Comparison of ENCODE assay signal across 11 cellular contexts in the genomic region with DNA sequence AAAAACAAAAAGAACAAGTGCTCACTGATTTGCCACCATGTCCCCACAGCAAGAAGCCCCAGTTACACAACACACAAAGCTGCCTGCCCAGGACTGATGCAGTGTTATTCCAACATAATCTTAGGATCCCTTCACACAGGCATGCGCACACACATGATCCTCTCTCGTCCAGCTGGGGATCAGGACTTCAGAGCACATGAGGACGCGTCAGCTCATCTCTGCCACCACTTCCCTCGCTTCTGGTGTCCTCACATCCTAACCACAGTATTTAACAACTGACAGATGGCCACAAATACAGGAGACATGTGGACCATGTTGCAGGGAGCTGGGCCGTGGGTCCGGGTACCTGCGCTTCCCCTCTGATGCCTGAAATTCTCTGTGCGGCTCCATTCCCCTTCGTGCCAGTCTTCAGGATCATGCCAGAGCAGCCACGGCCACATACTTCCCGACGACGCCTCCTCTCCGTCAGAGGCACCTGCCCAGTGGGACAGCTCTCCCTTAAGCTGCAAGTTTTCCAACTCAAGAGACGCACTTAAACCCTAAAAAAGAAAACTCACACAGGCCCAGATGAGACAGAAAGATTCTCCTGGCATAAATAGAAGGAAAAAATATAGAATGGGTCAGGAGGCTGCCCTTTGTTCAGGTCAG.
DNase-seq lines count a peak whose midpoint lies in the region; ATAC-seq, FAIRE-seq and TF ChIP-seq lines count a peak whose summit lies in the region.
"Had no signal": no experiment of that assay in that cellular context is flagged by ENCODE, and none has a peak within 500 bp of the region (broad histone marks: within the 10 kb centered on the region; RNA-seq: fewer than 3 reads in every experiment).

No MANE protein-coding gene starts in this region.

- intact Hi-C loops in activated naive CD4-positive, alpha-beta T cell treated with anti-CD3 and anti-CD28 coated beads for 36 hours (cut with micrococcal nuclease) = no loop called here
- intact Hi-C loops in lower lobe of right lung (cut with DNase I) = no loop called here

- H3K9me3 ChIP-seq in WERI-Rb-1 (ENCODE audit: severe bottlenecking) = no peaks in the 10 kb centered on the region
- no peaks in the 10 kb centered on the region for H3K9me3 ChIP-seq in lower lobe of right lung
- no peaks in the 10 kb centered on the region for H3K9me3 ChIP-seq in suprapubic skin
- H3K9me3 ChIP-seq: ovary had no signal

- no peak for ATAC-seq in activated naive CD4-positive, alpha-beta T cell treated with anti-CD3 and anti-CD28 coated beads, Interleukin-2, amount 50 U/mL, for 72 hours
- ATAC-seq in lower lobe of right lung = peak in 1 of 2 donors; percentile 22

- no peak for FAIRE-seq in urothelium cell line (lab: Jason Lieb, UNC)

- peaks cover 1% of the 10 kb centered on the region for H3K36me3 Mint-ChIP-seq in activated naive CD4-positive, alpha-beta T cell treated with anti-CD3 and anti-CD28 coated beads for 36 hours (ENCODE audit: low read depth)
- no peaks in the 10 kb centered on the region for H3K36me3 Mint-ChIP-seq in activated naive CD4-positive, alpha-beta T cell treated with anti-CD3 and anti-CD28 coated beads, Interleukin-2, amount 50 U/mL, for 72 hours
- peaks cover 4% of the 10 kb centered on the region for H3K36me3 Mint-ChIP-seq in activated naive CD4-positive, alpha-beta T cell treated with anti-CD3 and anti-CD28 coated beads, Interleukin-2, amount 10 ng/mL, durations not matched to agents 7 days and 5 days

- H3K36me3 ChIP-seq in WERI-Rb-1 (no peaks in the 10 kb centered on the region), lower lobe of right lung (no peaks in the 10 kb centered on the region), suprapubic skin (no peaks in the 10 kb centered on the region)
- H3K36me3 ChIP-seq: ovary had no signal

- H3K27me3 ChIP-seq in WERI-Rb-1 (ENCODE audit: insufficient read depth, low read depth, severe bottlenecking) = no peaks in the 10 kb centered on the region
- H3K27me3 ChIP-seq in lower lobe of right lung (ENCODE audit: low read depth) = no peaks in the 10 kb centered on the region
- no peaks in the 10 kb centered on the region for H3K27me3 ChIP-seq in suprapubic skin
- H3K27me3 ChIP-seq: ovary had no signal

- H3K27me3 Mint-ChIP-seq in activated naive CD4-positive, alpha-beta T cell treated with anti-CD3 and anti-CD28 coated beads for 36 hours (ENCODE audit: low read depth) = no peaks in the 10 kb centered on the region
- H3K27me3 Mint-ChIP-seq in activated naive CD4-positive, alpha-beta T cell treated with anti-CD3 and anti-CD28 coated beads, Interleukin-2, amount 10 ng/mL, durations not matched to agents 7 days and 5 days = no peaks in the 10 kb centered on the region

- no peak overlapping the region for H3K4me3 Mint-ChIP-seq in activated naive CD4-positive, alpha-beta T cell treated with anti-CD3 and anti-CD28 coated beads for 36 hours
- H3K4me3 Mint-ChIP-seq in activated naive CD4-positive, alpha-beta T cell treated with anti-CD3 and anti-CD28 coated beads, Interleukin-2, amount 10 ng/mL, durations not matched to agents 7 days and 5 days = no peak overlapping the region

- no peak for TF ChIP-seq EP300 in suprapubic skin (IDR thresholded peaks at IDR 0.05)

- H3K27ac ChIP-seq in WERI-Rb-1 = peak overlapping the region; percentile 59
- peak overlapping the region; percentile 41 for H3K27ac ChIP-seq in lower lobe of right lung
- peak overlapping the region; percentile 69 for H3K27ac ChIP-seq in suprapubic skin
- H3K27ac ChIP-seq: ovary had no signal

- H3K4me1 ChIP-seq in lower lobe of right lung = peaks cover 54% of the 10 kb centered on the region
- peaks cover 69% of the 10 kb centered on the region for H3K4me1 ChIP-seq in suprapubic skin

- CTCF ChIA-PET in activated naive CD4-positive, alpha-beta T cell treated with anti-CD3 and anti-CD28 coated beads for 36 hours (lab: Charles Lee) = interaction anchor here (1.3 to 1.6 kb wide), 2 partner anchors 11 to 16 kb away, joined by 3 to 4 read pairs; no protein-coding TSS in a partner anchor
- CTCF ChIA-PET in activated naive CD4-positive, alpha-beta T cell treated with anti-CD3 and anti-CD28 coated beads, Interleukin-2, amount 10 ng/mL, durations not matched to agents 7 days and 5 days (lab: Charles Lee) = interaction anchor here (1.1 kb wide), 1 partner anchor 12 kb away, joined by 3 read pairs; no protein-coding TSS in a partner anchor

- no peak overlapping the region for H3K4me3 ChIP-seq in WERI-Rb-1 (ENCODE audit: low read depth, low read length)
- H3K4me3 ChIP-seq in lower lobe of right lung = no peak overlapping the region
- H3K4me3 ChIP-seq in suprapubic skin = no peak overlapping the region
- H3K4me3 ChIP-seq: ovary had no signal

- 72% methylated on average over 16 of the region's 16 CpGs for WGBS in suprapubic skin

- peak overlapping the region; percentile 28 for H3K27ac Mint-ChIP-seq in activated naive CD4-positive, alpha-beta T cell treated with anti-CD3 and anti-CD28 coated beads for 36 hours
- peak overlapping the region in 1 of 2 donors; percentile 73 for H3K27ac Mint-ChIP-seq in activated naive CD4-positive, alpha-beta T cell treated with anti-CD3 and anti-CD28 coated beads, Interleukin-2, amount 50 U/mL, for 72 hours
- no peak overlapping the region for H3K27ac Mint-ChIP-seq in activated naive CD4-positive, alpha-beta T cell treated with anti-CD3 and anti-CD28 coated beads, Interleukin-2, amount 10 ng/mL, durations not matched to agents 7 days and 5 days
- H3K27ac Mint-ChIP-seq: activated T-helper 2 cell treated with anti-CD3 and anti-CD28 coated beads, Interferon-gamma antibody, Interleukin-2, Interleukin-4, amounts not matched to agents 10 μg/mL and 5 μg/mL and 100 μg/mL, durations not matched to agents 14 hours and 24 hours and 36 hours had no signal

- TF ChIP-seq CTCF in WERI-Rb-1 (IDR thresholded peaks at IDR 0.05; ENCODE audit: low read depth, low read length) = no peak
- TF ChIP-seq CTCF in lower lobe of right lung (IDR thresholded peaks at IDR 0.05) = no peak
- TF ChIP-seq CTCF in suprapubic skin (IDR thresholded peaks at IDR 0.05) = no peak

- H3K9me3 Mint-ChIP-seq in activated naive CD4-positive, alpha-beta T cell treated with anti-CD3 and anti-CD28 coated beads for 36 hours = no peaks in the 10 kb centered on the region
- no peaks in the 10 kb centered on the region for H3K9me3 Mint-ChIP-seq in activated naive CD4-positive, alpha-beta T cell treated with anti-CD3 and anti-CD28 coated beads, Interleukin-2, amount 50 U/mL, for 72 hours
- H3K9me3 Mint-ChIP-seq in activated naive CD4-positive, alpha-beta T cell treated with anti-CD3 and anti-CD28 coated beads, Interleukin-2, amount 10 ng/mL, durations not matched to agents 7 days and 5 days = no peaks in the 10 kb centered on the region
- H3K9me3 Mint-ChIP-seq: activated T-helper 2 cell treated with anti-CD3 and anti-CD28 coated beads, Interferon-gamma antibody, Interleukin-2, Interleukin-4, amounts not matched to agents 10 μg/mL and 5 μg/mL and 100 μg/mL, durations not matched to agents 14 hours and 24 hours and 36 hours had no signal

- no peak for DNase-seq in activated naive CD4-positive, alpha-beta T cell treated with anti-CD3 and anti-CD28 coated beads for 36 hours
- DNase-seq in activated naive CD4-positive, alpha-beta T cell treated with anti-CD3 and anti-CD28 coated beads, Interleukin-2, amount 50 U/mL, for 72 hours (ENCODE audit: low spot score in 2 of 2) = no peak
- peak; percentile 90 for DNase-seq in WERI-Rb-1
- DNase-seq in lower lobe of right lung = no peak
- peak in 1 of 2 donors; percentile 58 for DNase-seq in suprapubic skin (ENCODE audit: low spot score in 2 of 2)
- DNase-seq in urothelium cell line (ENCODE audit: low spot score) = no peak
- DNase-seq in activated naive CD4-positive, alpha-beta T cell treated with anti-CD3 and anti-CD28 coated beads, Interleukin-2, amount 10 ng/mL, durations not matched to agents 7 days and 5 days = no peak
- no peak for DNase-seq in HuH-7.5 (ENCODE audit: low spot score)
- DNase-seq: NCI-H1048, ovary had no signal

- H3K4me1 Mint-ChIP-seq in activated naive CD4-positive, alpha-beta T cell treated with anti-CD3 and anti-CD28 coated beads for 36 hours (ENCODE audit: low read depth) = peaks cover 42% of the 10 kb centered on the region
- H3K4me1 Mint-ChIP-seq in activated naive CD4-positive, alpha-beta T cell treated with anti-CD3 and anti-CD28 coated beads, Interleukin-2, amount 10 ng/mL, durations not matched to agents 7 days and 5 days = peaks cover 41% of the 10 kb centered on the region

- no peak for TF ChIP-seq POLR2A in suprapubic skin (IDR thresholded peaks at IDR 0.05)
